12 cellular contexts compared by ENCODE assay signal in genomic region chr17:66375121-66375520, GRCh38.
A peak's percentile ranks its signal among the peaks of the same experiment; 100 is the strongest.
DNase-seq lines count a peak whose midpoint lies in the region; ATAC-seq, FAIRE-seq and TF ChIP-seq lines count a peak whose summit lies in the region.
"Had no signal": no experiment of that assay in that cellular context is flagged by ENCODE, and none has a peak within 500 bp of the region (broad histone marks: within the 10 kb centered on the region; RNA-seq: fewer than 3 reads in every experiment).

No MANE protein-coding gene starts in this region.

- peaks cover 11% of the 10 kb centered on the region for H3K4me1 ChIP-seq in astrocyte (ENCODE audit: insufficient read depth, low read length)
- H3K4me1 ChIP-seq in vagina, result no peaks in the 10 kb centered on the region

- H3K27ac ChIP-seq in KOPT-K1 (ENCODE audit: low read depth, low read length, poor library complexity, severe bottlenecking), result peak overlapping the region; percentile 85
- no peak overlapping the region for H3K27ac ChIP-seq in astrocyte (ENCODE audit: low read depth, low read length)
- no peak overlapping the region for H3K27ac ChIP-seq in vagina

- no peak for DNase-seq in activated CD8-positive, alpha-beta memory T cell treated with anti-CD3 and anti-CD28 coated beads, Interleukin-2, amount 10 ng/mL, durations not matched to agents 7 days and 5 days
- no peak for DNase-seq in activated CD8-positive, alpha-beta memory T cell treated with anti-CD3 and anti-CD28 coated beads, Interleukin-2, amount 50 U/mL, for 48 hours
- no peak for DNase-seq in astrocyte (ENCODE audit: low read depth)
- peak; percentile 62 for DNase-seq in renal cortical epithelial cell (ENCODE audit: low read depth)
- no peak for DNase-seq in vagina (ENCODE audit: extremely low spot score in 2 of 2)
- DNase-seq in posterior cingulate gyrus, result no peak
- DNase-seq: activated effector memory CD4-positive, alpha-beta T cell treated with Interleukin-2 at 50 U/mL for 16 hours; foreskin fibroblast had no signal

- H3K27me3 Mint-ChIP-seq in activated CD8-positive, alpha-beta memory T cell treated with anti-CD3 and anti-CD28 coated beads, Interleukin-2, amount 10 ng/mL, durations not matched to agents 7 days and 5 days, result no peaks in the 10 kb centered on the region
- no peaks in the 10 kb centered on the region for H3K27me3 Mint-ChIP-seq in astrocyte (ENCODE audit: low read depth, unreplicated experiment)
- H3K27me3 Mint-ChIP-seq: stimulated activated memory B cell treated with anti-CD40 and anti-IgM and Interleukin-4, amounts not matched to agents 10 μg/mL and 1 μg/mL and 100 μg/mL, for 72 hours had no signal

- peaks cover 2% of the 10 kb centered on the region for H3K36me3 Mint-ChIP-seq in activated CD8-positive, alpha-beta memory T cell treated with anti-CD3 and anti-CD28 coated beads, Interleukin-2, amount 10 ng/mL, durations not matched to agents 7 days and 5 days
- peaks cover 2% of the 10 kb centered on the region for H3K36me3 Mint-ChIP-seq in astrocyte (ENCODE audit: low read depth, unreplicated experiment)
- H3K36me3 Mint-ChIP-seq: stimulated activated memory B cell treated with anti-CD40 and anti-IgM and Interleukin-4, amounts not matched to agents 10 μg/mL and 1 μg/mL and 100 μg/mL, for 72 hours had no signal

- H3K4me1 Mint-ChIP-seq in activated CD8-positive, alpha-beta memory T cell treated with anti-CD3 and anti-CD28 coated beads, Interleukin-2, amount 10 ng/mL, durations not matched to agents 7 days and 5 days, result peaks cover 25% of the 10 kb centered on the region
- H3K4me1 Mint-ChIP-seq in astrocyte (ENCODE audit: low read depth, unreplicated experiment), result peaks cover 16% of the 10 kb centered on the region
- H3K4me1 Mint-ChIP-seq: stimulated activated memory B cell treated with anti-CD40 and anti-IgM and Interleukin-4, amounts not matched to agents 10 μg/mL and 1 μg/mL and 100 μg/mL, for 72 hours had no signal

- no peak overlapping the region for H3K4me3 Mint-ChIP-seq in activated CD8-positive, alpha-beta memory T cell treated with anti-CD3 and anti-CD28 coated beads, Interleukin-2, amount 10 ng/mL, durations not matched to agents 7 days and 5 days
- no peak overlapping the region for H3K4me3 Mint-ChIP-seq in astrocyte (ENCODE audit: unreplicated experiment)
- H3K4me3 Mint-ChIP-seq: stimulated activated memory B cell treated with anti-CD40 and anti-IgM and Interleukin-4, amounts not matched to agents 10 μg/mL and 1 μg/mL and 100 μg/mL, for 72 hours had no signal

- no peak overlapping the region for H3K4me3 ChIP-seq in astrocyte (ENCODE audit: insufficient read depth, low read depth, low read length)
- H3K4me3 ChIP-seq in vagina, result no peak overlapping the region
- H3K4me3 ChIP-seq: lung had no signal

- H3K4me2 ChIP-seq in astrocyte (ENCODE audit: low read length), result no peak overlapping the region

- H4K20me1 ChIP-seq in astrocyte (ENCODE audit: insufficient read depth, low read length), result peaks cover 39% of the 10 kb centered on the region

- CTCF ChIA-PET in activated CD8-positive, alpha-beta memory T cell treated with anti-CD3 and anti-CD28 coated beads, Interleukin-2, amount 10 ng/mL, durations not matched to agents 7 days and 5 days (lab: Charles Lee), result interaction anchor here (1.0 kb wide), 1 partner anchor 17 kb away, joined by 3 read pairs; no protein-coding TSS in a partner anchor

- H3K9me3 ChIP-seq in KOPT-K1 (ENCODE audit: insufficient read depth, low read length, poor library complexity, severe bottlenecking), result no peaks in the 10 kb centered on the region
- H3K9me3 ChIP-seq in astrocyte (ENCODE audit: insufficient read depth, low read depth, low read length), result no peaks in the 10 kb centered on the region
- no peaks in the 10 kb centered on the region for H3K9me3 ChIP-seq in vagina

- H3K27me3 ChIP-seq in astrocyte (ENCODE audit: insufficient read depth, low read length) (no peaks in the 10 kb centered on the region), vagina (no peaks in the 10 kb centered on the region)

- H3K9me3 Mint-ChIP-seq in activated CD8-positive, alpha-beta memory T cell treated with anti-CD3 and anti-CD28 coated beads, Interleukin-2, amount 10 ng/mL, durations not matched to agents 7 days and 5 days (ENCODE audit: low read depth), result no peaks in the 10 kb centered on the region
- no peaks in the 10 kb centered on the region for H3K9me3 Mint-ChIP-seq in astrocyte (ENCODE audit: unreplicated experiment)
- H3K9me3 Mint-ChIP-seq: stimulated activated memory B cell treated with anti-CD40 and anti-IgM and Interleukin-4, amounts not matched to agents 10 μg/mL and 1 μg/mL and 100 μg/mL, for 72 hours had no signal

- H3K9ac ChIP-seq in astrocyte (ENCODE audit: low read length), result no peak overlapping the region

- no peak for TF ChIP-seq CTCF in astrocyte (IDR thresholded peaks at IDR 0.05; ENCODE audit: insufficient read depth, low read depth, low read length)
- no peak for TF ChIP-seq CTCF in vagina (IDR thresholded peaks at IDR 0.05)

- ATAC-seq in activated CD8-positive, alpha-beta memory T cell treated with anti-CD3 and anti-CD28 coated beads, Interleukin-2, amount 10 ng/mL, durations not matched to agents 7 days and 5 days, result no peak
- ATAC-seq in GM19467 (IDR thresholded peaks at IDR 0.05; ENCODE audit: unreplicated experiment), result no peak
- ATAC-seq: stimulated activated memory B cell treated with anti-CD40 and anti-IgM and Interleukin-4, amounts not matched to agents 10 μg/mL and 1 μg/mL and 100 μg/mL, for 72 hours had no signal

- H3K36me3 ChIP-seq in KOPT-K1 (ENCODE audit: insufficient read depth, low read length), result no peaks in the 10 kb centered on the region
- no peaks in the 10 kb centered on the region for H3K36me3 ChIP-seq in astrocyte (ENCODE audit: insufficient read depth, low read length)
- H3K36me3 ChIP-seq in vagina, result no peaks in the 10 kb centered on the region

- H3K27ac Mint-ChIP-seq in activated CD8-positive, alpha-beta memory T cell treated with anti-CD3 and anti-CD28 coated beads, Interleukin-2, amount 10 ng/mL, durations not matched to agents 7 days and 5 days, result peak overlapping the region; percentile 49
- peak overlapping the region; percentile 73 for H3K27ac Mint-ChIP-seq in astrocyte (ENCODE audit: unreplicated experiment)
- H3K27ac Mint-ChIP-seq: stimulated activated memory B cell treated with anti-CD40 and anti-IgM and Interleukin-4, amounts not matched to agents 10 μg/mL and 1 μg/mL and 100 μg/mL, for 72 hours had no signal

- H3K79me2 ChIP-seq in astrocyte (ENCODE audit: insufficient read depth, low read length), result peaks cover 43% of the 10 kb centered on the region

- TF ChIP-seq POLR2A in vagina (IDR thresholded peaks at IDR 0.05), result no peak

- no peak for FAIRE-seq in astrocyte (lab: Jason Lieb, UNC)

- intact Hi-C loops in vagina (cut with DNase I) (no loop called here), posterior cingulate gyrus (cut with DNase I) (no loop called here)

- H2AFZ ChIP-seq in astrocyte (ENCODE audit: low read depth, low read length), result no peak overlapping the region
